Comparison of ENCODE assay signal across 13 cellular contexts in genomic region chr7:34260282-34260681, GRCh38.
DNase-seq lines count a peak whose midpoint lies in the region; ATAC-seq, FAIRE-seq and TF ChIP-seq lines count a peak whose summit lies in the region.
"Had no signal": no experiment of that assay in that cellular context is flagged by ENCODE, and none has a peak within 500 bp of the region (broad histone marks: within the 10 kb centered on the region; RNA-seq: fewer than 3 reads in every experiment).

No MANE protein-coding gene starts in this region.

- H3K36me3 ChIP-seq in astrocyte (ENCODE audit: insufficient read depth, low read length) (no peaks in the 10 kb centered on the region), kidney (ENCODE audit: control insufficient read depth in 1 of 2, insufficient read depth in 2 of 2, low read length in 2 of 2) (no peaks in the 10 kb centered on the region)
- H3K36me3 ChIP-seq: adrenal gland had no signal

- H3K4me3 Mint-ChIP-seq in astrocyte (ENCODE audit: unreplicated experiment) = peak overlapping the region; percentile 34
- H3K4me3 Mint-ChIP-seq: CD4-positive, CD25-positive, alpha-beta regulatory T cell had no signal

- H3K4me1 ChIP-seq in astrocyte (ENCODE audit: insufficient read depth, low read length) (peaks cover 7% of the 10 kb centered on the region), kidney (ENCODE audit: control insufficient read depth in 1 of 2, insufficient read depth in 1 of 2, low read depth in 1 of 2, low read length in 2 of 2) (no peaks in the 10 kb centered on the region)
- H3K4me1 ChIP-seq: adrenal gland had no signal

- H3K9ac ChIP-seq in astrocyte (ENCODE audit: low read length) (no peak overlapping the region), kidney (ENCODE audit: low read length in 2 of 2) (no peak overlapping the region)

- FAIRE-seq in astrocyte (lab: Jason Lieb, UNC) (peak; percentile 100), kidney (lab: Jason Lieb, UNC) (no peak)

- H3K79me2 ChIP-seq in astrocyte (ENCODE audit: insufficient read depth, low read length) = no peaks in the 10 kb centered on the region

- H3K9me3 ChIP-seq in astrocyte (ENCODE audit: insufficient read depth, low read depth, low read length) = no peaks in the 10 kb centered on the region
- H3K9me3 ChIP-seq in kidney (ENCODE audit: control insufficient read depth in 1 of 2, low read length in 2 of 2) = no peaks in the 10 kb centered on the region
- H3K9me3 ChIP-seq: adrenal gland had no signal

- H3K27ac Mint-ChIP-seq in astrocyte (ENCODE audit: unreplicated experiment) = peak overlapping the region; percentile 77
- H3K27ac Mint-ChIP-seq: CD4-positive, CD25-positive, alpha-beta regulatory T cell had no signal

- TF ChIP-seq CTCF in astrocyte (IDR thresholded peaks at IDR 0.05; ENCODE audit: insufficient read depth, low read depth, low read length) = no peak
- no peak for TF ChIP-seq CTCF in kidney (IDR thresholded peaks at IDR 0.05; ENCODE audit: borderline replicate concordance, extremely low read depth, insufficient read depth)

- H3K4me1 Mint-ChIP-seq in astrocyte (ENCODE audit: low read depth, unreplicated experiment) = peaks cover 11% of the 10 kb centered on the region
- H3K4me1 Mint-ChIP-seq: CD4-positive, CD25-positive, alpha-beta regulatory T cell had no signal

- H3K27ac ChIP-seq in astrocyte (ENCODE audit: low read depth, low read length) (peak overlapping the region; percentile 41), kidney (ENCODE audit: low read depth in 2 of 2, low read length in 2 of 2) (no peak overlapping the region)
- H3K27ac ChIP-seq: adrenal gland had no signal

- no peak overlapping the region for H2AFZ ChIP-seq in astrocyte (ENCODE audit: low read depth, low read length)

- no peaks in the 10 kb centered on the region for H3K9me3 Mint-ChIP-seq in astrocyte (ENCODE audit: unreplicated experiment)

- DNase-seq in ACHN (peak; percentile 84), HS-5 (ENCODE audit: low read depth) (peak; percentile 93), astrocyte (ENCODE audit: low read depth) (peak; percentile 96), kidney glomerular epithelial cell (lab: John Stamatoyannopoulos, UW) (peak; percentile 94), kidney (no peak), NCI-H446 treated with DMSO at 0.1 percent for 48 hours (lab: John Stamatoyannopoulos, UW) (no peak), LoVo (ENCODE audit: low spot score) (no peak)
- DNase-seq: activated CD4-positive, alpha-beta T cell treated with anti-CD3 and anti-CD28 coated beads, Interleukin-2, amount 50 U/mL, for 1 hour; adrenal gland; CD4-positive, CD25-positive, alpha-beta regulatory T cell; head of caudate nucleus; NCI-H1417 had no signal

- no peak for ATAC-seq in GM19035 (IDR thresholded peaks at IDR 0.05; ENCODE audit: unreplicated experiment)

- no peaks in the 10 kb centered on the region for H3K36me3 Mint-ChIP-seq in astrocyte (ENCODE audit: low read depth, unreplicated experiment)
- H3K36me3 Mint-ChIP-seq: CD4-positive, CD25-positive, alpha-beta regulatory T cell had no signal

- H3K4me3 ChIP-seq in astrocyte (ENCODE audit: insufficient read depth, low read depth, low read length) (no peak overlapping the region), kidney (ENCODE audit: low read length in 2 of 2) (no peak overlapping the region)
- H3K4me3 ChIP-seq: adrenal gland had no signal

- intact Hi-C loops in kidney (cut with DNase I) = no loop called here

- no peaks in the 10 kb centered on the region for H4K20me1 ChIP-seq in astrocyte (ENCODE audit: insufficient read depth, low read length)

- in situ Hi-C loops in ACHN (cut with HindIII; ENCODE audit: low pct_ligation_motif_present, low pct_unique_long_range_greater_than_20kb, low sequenced_read_pairs) = no loop called here

- H3K4me2 ChIP-seq in astrocyte (ENCODE audit: low read length) = peak overlapping the region; percentile 42

- H3K27me3 Mint-ChIP-seq in astrocyte (ENCODE audit: low read depth, unreplicated experiment) = no peaks in the 10 kb centered on the region
- H3K27me3 Mint-ChIP-seq: CD4-positive, CD25-positive, alpha-beta regulatory T cell had no signal

- no peaks in the 10 kb centered on the region for H3K27me3 ChIP-seq in astrocyte (ENCODE audit: insufficient read depth, low read length)
- H3K27me3 ChIP-seq: adrenal gland had no signal

Comparison
In these comparisons a context has a peak if more than half of its experiments do, and no peak if none do; other contexts are left out.
1. DNase-seq: peak in ACHN (single experiment), HS-5 (single experiment), astrocyte (single experiment) and kidney glomerular epithelial cell (single experiment); none in kidney (single experiment), NCI-H446 treated with DMSO at 0.1 percent for 48 hours (single experiment) and LoVo (single experiment).